1 cellular context compared by ENCODE assay signal in the genomic region with DNA sequence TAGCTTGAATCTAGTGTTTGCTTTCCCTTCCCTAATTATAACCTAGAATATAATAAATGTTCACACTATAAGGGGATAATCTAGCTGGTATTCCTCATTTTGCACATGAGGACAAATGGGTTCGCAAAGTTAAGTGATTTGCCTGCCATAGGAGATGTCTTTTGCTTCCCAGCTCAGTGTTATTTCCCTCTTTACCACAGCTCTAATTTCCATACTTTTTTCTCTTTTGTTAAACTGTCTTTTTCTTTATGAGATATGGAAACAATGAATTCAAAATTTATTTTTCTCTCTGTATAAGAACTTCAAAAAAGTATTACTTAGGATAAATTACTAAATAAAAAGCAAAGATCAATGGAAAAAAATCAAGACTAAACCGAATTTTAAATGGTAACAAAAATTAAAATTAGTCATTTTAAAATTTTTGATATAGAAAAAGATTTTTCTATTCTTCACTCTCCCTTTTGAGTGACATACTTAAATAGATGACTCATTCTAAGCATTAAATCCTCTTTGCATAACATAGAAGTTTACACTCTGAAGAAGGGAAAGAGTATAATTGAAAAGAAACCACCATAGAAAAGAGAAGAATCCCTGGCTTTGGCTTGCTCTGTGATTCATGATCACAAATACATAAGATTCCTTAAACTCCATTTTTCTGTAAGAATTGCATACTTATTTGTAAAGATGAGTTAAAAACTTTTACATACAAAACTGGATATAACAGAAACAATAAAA.
TF ChIP-seq lines count a peak whose summit lies in the region.

No MANE protein-coding gene starts in this region.

TF ChIP-seq in SK-N-SH, 30 proteins besides CTCF, POLR2A, EP300 and RAD21:
- TF ChIP-seq NFIC (IDR thresholded peaks at IDR 0.05; ENCODE audit: borderline replicate concordance) (no peak), TEAD4 (IDR thresholded peaks at IDR 0.05; ENCODE audit: borderline replicate concordance, insufficient read depth) (no peak), YY1 (IDR thresholded peaks at IDR 0.05; ENCODE audit: low read depth) (no peak)
- TF ChIP-seq, protein P1, sequence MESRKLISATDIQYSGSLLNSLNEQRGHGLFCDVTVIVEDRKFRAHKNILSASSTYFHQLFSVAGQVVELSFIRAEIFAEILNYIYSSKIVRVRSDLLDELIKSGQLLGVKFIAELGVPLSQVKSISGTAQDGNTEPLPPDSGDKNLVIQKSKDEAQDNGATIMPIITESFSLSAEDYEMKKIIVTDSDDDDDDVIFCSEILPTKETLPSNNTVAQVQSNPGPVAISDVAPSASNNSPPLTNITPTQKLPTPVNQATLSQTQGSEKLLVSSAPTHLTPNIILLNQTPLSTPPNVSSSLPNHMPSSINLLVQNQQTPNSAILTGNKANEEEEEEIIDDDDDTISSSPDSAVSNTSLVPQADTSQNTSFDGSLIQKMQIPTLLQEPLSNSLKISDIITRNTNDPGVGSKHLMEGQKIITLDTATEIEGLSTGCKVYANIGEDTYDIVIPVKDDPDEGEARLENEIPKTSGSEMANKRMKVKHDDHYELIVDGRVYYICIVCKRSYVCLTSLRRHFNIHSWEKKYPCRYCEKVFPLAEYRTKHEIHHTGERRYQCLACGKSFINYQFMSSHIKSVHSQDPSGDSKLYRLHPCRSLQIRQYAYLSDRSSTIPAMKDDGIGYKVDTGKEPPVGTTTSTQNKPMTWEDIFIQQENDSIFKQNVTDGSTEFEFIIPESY (IDR thresholded peaks at IDR 0.05; ENCODE audit: borderline replicate concordance, low read depth) = no peak
